ENCODE assay signal across 1 cellular context in the genomic region with DNA sequence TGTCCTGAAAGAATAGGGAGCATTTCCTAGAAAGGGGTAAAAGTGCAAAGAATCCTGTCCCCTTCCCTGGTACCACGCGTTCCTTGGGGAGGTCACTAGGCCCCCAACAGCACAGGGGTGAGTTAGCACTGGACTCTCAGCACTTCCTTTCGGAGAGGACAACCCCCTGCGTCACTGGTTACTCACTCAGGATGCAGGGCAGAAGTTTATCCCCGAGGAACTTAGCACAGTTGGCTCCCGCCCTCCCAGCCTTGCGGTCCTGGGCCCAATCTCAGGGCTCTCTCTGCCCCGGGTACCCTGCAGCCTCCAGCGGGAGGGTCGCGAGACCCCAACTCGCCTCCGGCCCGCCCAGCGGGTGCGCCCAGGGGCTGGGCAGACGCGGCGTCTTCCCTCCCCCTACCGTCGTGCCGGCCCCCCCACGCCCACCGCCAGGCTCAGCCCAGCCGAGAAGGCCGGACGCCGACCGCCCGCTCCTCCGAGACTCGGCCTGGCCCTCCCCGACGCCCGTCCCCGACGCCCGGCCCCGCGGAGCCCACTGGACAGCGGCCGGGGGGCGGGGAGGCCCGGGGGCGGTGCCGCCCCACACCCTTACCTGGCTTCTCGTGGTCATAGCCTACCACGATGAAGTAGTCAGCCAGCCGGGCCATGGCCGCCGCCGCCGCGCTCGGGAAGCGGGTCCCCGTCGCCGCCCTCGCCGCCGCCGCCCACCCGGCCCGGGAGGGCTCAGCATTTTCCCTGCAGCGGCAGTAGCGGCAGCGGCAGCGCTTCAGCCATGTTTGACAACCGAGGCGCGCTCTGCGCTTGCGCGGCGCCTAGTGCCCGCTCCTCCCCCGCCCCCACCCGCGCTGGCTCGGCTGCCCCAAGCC.
TF ChIP-seq lines count a peak whose summit lies in the region.

A gene (minus strand): TSS at position 797 of the 866 bp plus-strand sequence. CDS start 150 bp downstream, at position 647.

TF ChIP-seq in K562, 482 proteins besides CTCF, POLR2A, EP300 and RAD21 (continued from another document and continues in another):
- TF ChIP-seq, protein P1, sequence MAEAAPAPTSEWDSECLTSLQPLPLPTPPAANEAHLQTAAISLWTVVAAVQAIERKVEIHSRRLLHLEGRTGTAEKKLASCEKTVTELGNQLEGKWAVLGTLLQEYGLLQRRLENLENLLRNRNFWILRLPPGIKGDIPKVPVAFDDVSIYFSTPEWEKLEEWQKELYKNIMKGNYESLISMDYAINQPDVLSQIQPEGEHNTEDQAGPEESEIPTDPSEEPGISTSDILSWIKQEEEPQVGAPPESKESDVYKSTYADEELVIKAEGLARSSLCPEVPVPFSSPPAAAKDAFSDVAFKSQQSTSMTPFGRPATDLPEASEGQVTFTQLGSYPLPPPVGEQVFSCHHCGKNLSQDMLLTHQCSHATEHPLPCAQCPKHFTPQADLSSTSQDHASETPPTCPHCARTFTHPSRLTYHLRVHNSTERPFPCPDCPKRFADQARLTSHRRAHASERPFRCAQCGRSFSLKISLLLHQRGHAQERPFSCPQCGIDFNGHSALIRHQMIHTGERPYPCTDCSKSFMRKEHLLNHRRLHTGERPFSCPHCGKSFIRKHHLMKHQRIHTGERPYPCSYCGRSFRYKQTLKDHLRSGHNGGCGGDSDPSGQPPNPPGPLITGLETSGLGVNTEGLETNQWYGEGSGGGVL (CRISPR knock-in tag; IDR thresholded peaks at IDR 0.05): no peak
- TF ChIP-seq SREBF2 (CRISPR knock-in tag; IDR thresholded peaks at IDR 0.05) (no peak), WHSC1 (IDR thresholded peaks at IDR 0.05; ENCODE audit: low read length) (no peak), ZNF232 (CRISPR knock-in tag; IDR thresholded peaks at IDR 0.05) (no peak), DPF2 (IDR thresholded peaks at IDR 0.05) (0 out of 2 replicates have a peak, but pooled peaks have one; percentile 28), TEAD1 (CRISPR knock-in tag; IDR thresholded peaks at IDR 0.05) (no peak), SIX5 (IDR thresholded peaks at IDR 0.05; ENCODE audit: borderline replicate concordance in 1 of 2, insufficient read depth in 1 of 2, low read depth in 1 of 2, low read length in 2 of 2) (no peak), ZNF77 (CRISPR knock-in tag; IDR thresholded peaks at IDR 0.05) (no peak), SNRNP70 (optimal IDR thresholded peaks at IDR 0.05; ENCODE audit: low read depth, low read length) (no peak), NEUROD1 (IDR thresholded peaks at IDR 0.05; ENCODE audit: borderline replicate concordance, low read depth, low read length, partially characterized antibody) (no peak), HIVEP1 (CRISPR knock-in tag; IDR thresholded peaks at IDR 0.05) (no peak), TEAD2 (tag; IDR thresholded peaks at IDR 0.05) (no peak), RHOXF2B (CRISPR knock-in tag; conservative IDR thresholded peaks at IDR 0.05) (no peak), ZNF41 (CRISPR knock-in tag; conservative IDR thresholded peaks at IDR 0.05) (no peak), SAP30 (IDR thresholded peaks at IDR 0.05; ENCODE audit: borderline replicate concordance, insufficient read depth, low read depth, low read length, poor library complexity, severe bottlenecking) (peak; percentile 38), ERF (CRISPR knock-in tag; IDR thresholded peaks at IDR 0.05) (no peak), MCM2 (IDR thresholded peaks at IDR 0.05; ENCODE audit: low read depth) (no peak), DDX20 (tag; IDR thresholded peaks at IDR 0.05; ENCODE audit: low read depth) (no peak), SMARCC2 (IDR thresholded peaks at IDR 0.05; ENCODE audit: low read depth) (no peak), BHLHE40 (IDR thresholded peaks at IDR 0.05; ENCODE audit: low read length) (no peak), MAZ (CRISPR knock-in tag; conservative IDR thresholded peaks at IDR 0.05 in 1 of 2, IDR thresholded peaks at IDR 0.05 in 1 of 2) (peak; percentile 56 to 66; a peak in 2 of 4 replicates), FIP1L1 (IDR thresholded peaks at IDR 0.05; ENCODE audit: low read depth, low read length, poor library complexity, severe bottlenecking) (no peak), ZNF184 (CRISPR knock-in tag; IDR thresholded peaks at IDR 0.05) (no peak), SIN3A (IDR thresholded peaks at IDR 0.05; ENCODE audit: borderline replicate concordance in 2 of 2, control insufficient read depth in 1 of 2, low read depth in 2 of 2, low read length in 2 of 2) (0 out of 4 replicates have a peak, but pooled peaks of 1 of the 2 experiments have one; percentile 66), TEAD4 (IDR thresholded peaks at IDR 0.05; ENCODE audit: low read length) (no peak), TEAD4 (CRISPR knock-in tag; IDR thresholded peaks at IDR 0.05; ENCODE audit: borderline replicate concordance) (0 out of 2 replicates have a peak, but pooled peaks have one; percentile 62), ATF7 (IDR thresholded peaks at IDR 0.05) (no peak; the same call in 1 of the 2 replicates), SMC3 (conservative IDR thresholded peaks at IDR 0.05; ENCODE audit: insufficient read depth, low read depth, low read length) (no peak), THRAP3 (IDR thresholded peaks at IDR 0.05; ENCODE audit: borderline replicate concordance) (no peak), KLF13 (tag; IDR thresholded peaks at IDR 0.05; ENCODE audit: borderline replicate concordance, low read depth) (no peak)
- TF ChIP-seq, protein P2, sequence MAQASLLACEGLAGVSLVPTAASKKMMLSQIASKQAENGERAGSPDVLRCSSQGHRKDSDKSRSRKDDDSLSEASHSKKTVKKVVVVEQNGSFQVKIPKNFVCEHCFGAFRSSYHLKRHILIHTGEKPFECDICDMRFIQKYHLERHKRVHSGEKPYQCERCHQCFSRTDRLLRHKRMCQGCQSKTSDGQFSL (CRISPR knock-in tag; IDR thresholded peaks at IDR 0.05): peak; percentile 95
- TF ChIP-seq, protein P2 (tag; IDR thresholded peaks at IDR 0.05): peak in 1 of 2 experiments; percentile 85; a peak in 2 of 4 replicates
- TF ChIP-seq, protein P3, sequence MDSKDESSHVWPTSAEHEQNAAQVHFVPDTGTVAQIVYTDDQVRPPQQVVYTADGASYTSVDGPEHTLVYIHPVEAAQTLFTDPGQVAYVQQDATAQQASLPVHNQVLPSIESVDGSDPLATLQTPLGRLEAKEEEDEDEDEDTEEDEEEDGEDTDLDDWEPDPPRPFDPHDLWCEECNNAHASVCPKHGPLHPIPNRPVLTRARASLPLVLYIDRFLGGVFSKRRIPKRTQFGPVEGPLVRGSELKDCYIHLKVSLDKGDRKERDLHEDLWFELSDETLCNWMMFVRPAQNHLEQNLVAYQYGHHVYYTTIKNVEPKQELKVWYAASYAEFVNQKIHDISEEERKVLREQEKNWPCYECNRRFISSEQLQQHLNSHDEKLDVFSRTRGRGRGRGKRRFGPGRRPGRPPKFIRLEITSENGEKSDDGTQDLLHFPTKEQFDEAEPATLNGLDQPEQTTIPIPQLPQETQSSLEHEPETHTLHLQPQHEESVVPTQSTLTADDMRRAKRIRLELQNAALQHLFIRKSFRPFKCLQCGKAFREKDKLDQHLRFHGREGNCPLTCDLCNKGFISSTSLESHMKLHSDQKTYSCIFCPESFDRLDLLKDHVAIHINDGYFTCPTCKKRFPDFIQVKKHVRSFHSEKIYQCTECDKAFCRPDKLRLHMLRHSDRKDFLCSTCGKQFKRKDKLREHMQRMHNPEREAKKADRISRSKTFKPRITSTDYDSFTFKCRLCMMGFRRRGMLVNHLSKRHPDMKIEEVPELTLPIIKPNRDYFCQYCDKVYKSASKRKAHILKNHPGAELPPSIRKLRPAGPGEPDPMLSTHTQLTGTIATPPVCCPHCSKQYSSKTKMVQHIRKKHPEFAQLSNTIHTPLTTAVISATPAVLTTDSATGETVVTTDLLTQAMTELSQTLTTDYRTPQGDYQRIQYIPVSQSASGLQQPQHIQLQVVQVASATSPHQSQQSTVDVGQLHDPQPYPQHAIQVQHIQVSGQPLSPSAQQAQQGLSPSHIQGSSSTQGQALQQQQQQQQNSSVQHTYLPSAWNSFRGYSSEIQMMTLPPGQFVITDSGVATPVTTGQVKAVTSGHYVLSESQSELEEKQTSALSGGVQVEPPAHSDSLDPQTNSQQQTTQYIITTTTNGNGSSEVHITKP (IDR thresholded peaks at IDR 0.05; ENCODE audit: partially characterized antibody): peak; percentile 59
- TF ChIP-seq, protein P4, sequence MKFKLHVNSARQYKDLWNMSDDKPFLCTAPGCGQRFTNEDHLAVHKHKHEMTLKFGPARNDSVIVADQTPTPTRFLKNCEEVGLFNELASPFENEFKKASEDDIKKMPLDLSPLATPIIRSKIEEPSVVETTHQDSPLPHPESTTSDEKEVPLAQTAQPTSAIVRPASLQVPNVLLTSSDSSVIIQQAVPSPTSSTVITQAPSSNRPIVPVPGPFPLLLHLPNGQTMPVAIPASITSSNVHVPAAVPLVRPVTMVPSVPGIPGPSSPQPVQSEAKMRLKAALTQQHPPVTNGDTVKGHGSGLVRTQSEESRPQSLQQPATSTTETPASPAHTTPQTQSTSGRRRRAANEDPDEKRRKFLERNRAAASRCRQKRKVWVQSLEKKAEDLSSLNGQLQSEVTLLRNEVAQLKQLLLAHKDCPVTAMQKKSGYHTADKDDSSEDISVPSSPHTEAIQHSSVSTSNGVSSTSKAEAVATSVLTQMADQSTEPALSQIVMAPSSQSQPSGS (CRISPR knock-in tag; IDR thresholded peaks at IDR 0.05): no peak
- TF ChIP-seq, protein P5, sequence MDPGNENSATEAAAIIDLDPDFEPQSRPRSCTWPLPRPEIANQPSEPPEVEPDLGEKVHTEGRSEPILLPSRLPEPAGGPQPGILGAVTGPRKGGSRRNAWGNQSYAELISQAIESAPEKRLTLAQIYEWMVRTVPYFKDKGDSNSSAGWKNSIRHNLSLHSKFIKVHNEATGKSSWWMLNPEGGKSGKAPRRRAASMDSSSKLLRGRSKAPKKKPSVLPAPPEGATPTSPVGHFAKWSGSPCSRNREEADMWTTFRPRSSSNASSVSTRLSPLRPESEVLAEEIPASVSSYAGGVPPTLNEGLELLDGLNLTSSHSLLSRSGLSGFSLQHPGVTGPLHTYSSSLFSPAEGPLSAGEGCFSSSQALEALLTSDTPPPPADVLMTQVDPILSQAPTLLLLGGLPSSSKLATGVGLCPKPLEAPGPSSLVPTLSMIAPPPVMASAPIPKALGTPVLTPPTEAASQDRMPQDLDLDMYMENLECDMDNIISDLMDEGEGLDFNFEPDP (CRISPR knock-in tag; IDR thresholded peaks at IDR 0.05): no peak
- TF ChIP-seq, protein P6, sequence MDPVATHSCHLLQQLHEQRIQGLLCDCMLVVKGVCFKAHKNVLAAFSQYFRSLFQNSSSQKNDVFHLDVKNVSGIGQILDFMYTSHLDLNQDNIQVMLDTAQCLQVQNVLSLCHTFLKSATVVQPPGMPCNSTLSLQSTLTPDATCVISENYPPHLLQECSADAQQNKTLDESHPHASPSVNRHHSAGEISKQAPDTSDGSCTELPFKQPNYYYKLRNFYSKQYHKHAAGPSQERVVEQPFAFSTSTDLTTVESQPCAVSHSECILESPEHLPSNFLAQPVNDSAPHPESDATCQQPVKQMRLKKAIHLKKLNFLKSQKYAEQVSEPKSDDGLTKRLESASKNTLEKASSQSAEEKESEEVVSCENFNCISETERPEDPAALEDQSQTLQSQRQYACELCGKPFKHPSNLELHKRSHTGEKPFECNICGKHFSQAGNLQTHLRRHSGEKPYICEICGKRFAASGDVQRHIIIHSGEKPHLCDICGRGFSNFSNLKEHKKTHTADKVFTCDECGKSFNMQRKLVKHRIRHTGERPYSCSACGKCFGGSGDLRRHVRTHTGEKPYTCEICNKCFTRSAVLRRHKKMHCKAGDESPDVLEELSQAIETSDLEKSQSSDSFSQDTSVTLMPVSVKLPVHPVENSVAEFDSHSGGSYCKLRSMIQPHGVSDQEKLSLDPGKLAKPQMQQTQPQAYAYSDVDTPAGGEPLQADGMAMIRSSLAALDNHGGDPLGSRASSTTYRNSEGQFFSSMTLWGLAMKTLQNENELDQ (CRISPR knock-in tag; IDR thresholded peaks at IDR 0.05; ENCODE audit: borderline replicate concordance): no peak
- TF ChIP-seq, protein P7, sequence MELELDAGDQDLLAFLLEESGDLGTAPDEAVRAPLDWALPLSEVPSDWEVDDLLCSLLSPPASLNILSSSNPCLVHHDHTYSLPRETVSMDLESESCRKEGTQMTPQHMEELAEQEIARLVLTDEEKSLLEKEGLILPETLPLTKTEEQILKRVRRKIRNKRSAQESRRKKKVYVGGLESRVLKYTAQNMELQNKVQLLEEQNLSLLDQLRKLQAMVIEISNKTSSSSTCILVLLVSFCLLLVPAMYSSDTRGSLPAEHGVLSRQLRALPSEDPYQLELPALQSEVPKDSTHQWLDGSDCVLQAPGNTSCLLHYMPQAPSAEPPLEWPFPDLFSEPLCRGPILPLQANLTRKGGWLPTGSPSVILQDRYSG (tag; conservative IDR thresholded peaks at IDR 0.05; ENCODE audit: low read depth): no peak
- TF ChIP-seq, protein P8, sequence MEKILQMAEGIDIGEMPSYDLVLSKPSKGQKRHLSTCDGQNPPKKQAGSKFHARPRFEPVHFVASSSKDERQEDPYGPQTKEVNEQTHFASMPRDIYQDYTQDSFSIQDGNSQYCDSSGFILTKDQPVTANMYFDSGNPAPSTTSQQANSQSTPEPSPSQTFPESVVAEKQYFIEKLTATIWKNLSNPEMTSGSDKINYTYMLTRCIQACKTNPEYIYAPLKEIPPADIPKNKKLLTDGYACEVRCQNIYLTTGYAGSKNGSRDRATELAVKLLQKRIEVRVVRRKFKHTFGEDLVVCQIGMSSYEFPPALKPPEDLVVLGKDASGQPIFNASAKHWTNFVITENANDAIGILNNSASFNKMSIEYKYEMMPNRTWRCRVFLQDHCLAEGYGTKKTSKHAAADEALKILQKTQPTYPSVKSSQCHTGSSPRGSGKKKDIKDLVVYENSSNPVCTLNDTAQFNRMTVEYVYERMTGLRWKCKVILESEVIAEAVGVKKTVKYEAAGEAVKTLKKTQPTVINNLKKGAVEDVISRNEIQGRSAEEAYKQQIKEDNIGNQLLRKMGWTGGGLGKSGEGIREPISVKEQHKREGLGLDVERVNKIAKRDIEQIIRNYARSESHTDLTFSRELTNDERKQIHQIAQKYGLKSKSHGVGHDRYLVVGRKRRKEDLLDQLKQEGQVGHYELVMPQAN (IDR thresholded peaks at IDR 0.05; ENCODE audit: borderline replicate concordance): no peak
- TF ChIP-seq, protein P9, sequence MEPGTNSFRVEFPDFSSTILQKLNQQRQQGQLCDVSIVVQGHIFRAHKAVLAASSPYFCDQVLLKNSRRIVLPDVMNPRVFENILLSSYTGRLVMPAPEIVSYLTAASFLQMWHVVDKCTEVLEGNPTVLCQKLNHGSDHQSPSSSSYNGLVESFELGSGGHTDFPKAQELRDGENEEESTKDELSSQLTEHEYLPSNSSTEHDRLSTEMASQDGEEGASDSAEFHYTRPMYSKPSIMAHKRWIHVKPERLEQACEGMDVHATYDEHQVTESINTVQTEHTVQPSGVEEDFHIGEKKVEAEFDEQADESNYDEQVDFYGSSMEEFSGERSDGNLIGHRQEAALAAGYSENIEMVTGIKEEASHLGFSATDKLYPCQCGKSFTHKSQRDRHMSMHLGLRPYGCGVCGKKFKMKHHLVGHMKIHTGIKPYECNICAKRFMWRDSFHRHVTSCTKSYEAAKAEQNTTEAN (CRISPR knock-in tag; IDR thresholded peaks at IDR 0.05): no peak
